Comparison of ENCODE assay signal across 28 cellular contexts in genomic region chr16:73885319-73885718, GRCh38.
"Had no signal": no experiment of that assay in that cellular context is flagged by ENCODE, and none has a peak within 500 bp of the region (broad histone marks: within the 10 kb centered on the region; RNA-seq: fewer than 3 reads in every experiment).

No MANE protein-coding gene starts in this region.

- ATAC-seq: activated CD4-positive, alpha-beta T cell treated with anti-CD3 and anti-CD28 coated beads for 36 hours; activated naive CD4-positive, alpha-beta T cell treated with anti-CD3 and anti-CD28 coated beads, Interleukin-2, amount 50 U/mL, for 72 hours; activated T-cell treated with anti-CD3 and anti-CD28 coated beads, Interleukin-2, amount 50 U/mL, for 72 hours; esophagus mucosa; foreskin keratinocyte; gastrocnemius medialis; heart left ventricle had no signal

- H3K4me1 ChIP-seq: ascending aorta, breast epithelium, colonic mucosa, foreskin keratinocyte, gastrocnemius medialis had no signal

- H3K36me3 ChIP-seq: ascending aorta, breast epithelium, cardiac muscle cell, colonic mucosa, gastrocnemius medialis, heart left ventricle had no signal

- H3K4me3 ChIP-seq: ascending aorta, breast epithelium, cardiac muscle cell, colonic mucosa, gastrocnemius medialis, heart left ventricle had no signal

- H3K27me3 ChIP-seq: ascending aorta, cardiac muscle cell, colonic mucosa had no signal

- H3K9me3 ChIP-seq: ascending aorta, breast epithelium, colonic mucosa, gastrocnemius medialis, heart left ventricle had no signal

- DNase-seq: activated CD4-positive, alpha-beta memory T cell treated with anti-CD3 and anti-CD28 coated beads, Interleukin-2, amount 10 ng/mL, durations not matched to agents 7 days and 5 days; activated CD4-positive, alpha-beta T cell treated with anti-CD3 and anti-CD28 coated beads for 36 hours; activated CD4-positive, alpha-beta T cell treated with anti-CD3 and anti-CD28 coated beads, Interleukin-2, amount 10 ng/mL, durations not matched to agents 24 days and 14 days; activated CD4-positive, alpha-beta T cell treated with anti-CD3 and anti-CD28 coated beads, Interleukin-2, amount 50 U/mL, for 4 hours; activated CD4-positive, CD25-positive, alpha-beta regulatory T cell; activated CD4-positive, CD25-positive, alpha-beta regulatory T cell treated with anti-CD3 and anti-CD28 coated beads, Interleukin-2, amount 50 U/mL, for 72 hours; activated CD8-positive, alpha-beta memory T cell treated with anti-CD3 and anti-CD28 coated beads, Interleukin-2, amount 50 U/mL, for 48 hours; activated gamma-delta T cell; activated naive CD4-positive, alpha-beta T cell; activated naive CD4-positive, alpha-beta T cell treated with anti-CD3 and anti-CD28 coated beads, Interleukin-2, amount 10 ng/mL, durations not matched to agents 7 days and 5 days; activated naive CD8-positive, alpha-beta T cell treated with anti-CD3 and anti-CD28 coated beads, Interleukin-2, amount 10 ng/mL, durations not matched to agents 7 days and 5 days; activated T-cell treated with anti-CD3 and anti-CD28 coated beads for 4 hours; activated T-cell treated with anti-CD3 and anti-CD28 coated beads, Interleukin-2, amount 50 U/mL, for 24 hours; activated T-cell treated with anti-CD3 and anti-CD28 coated beads, Interleukin-2, amount 50 U/mL, for 72 hours; central memory CD4-positive, alpha-beta T cell; cerebellar nuclear complex; colonic mucosa; effector CD8-positive, alpha-beta T cell; foreskin keratinocyte; gastrocnemius medialis; glutamatergic neuron; heart left ventricle; T-helper 2 cell had no signal

- H3K27ac ChIP-seq: ascending aorta, breast epithelium, cardiac muscle cell, colonic mucosa, foreskin keratinocyte, gastrocnemius medialis, heart left ventricle had no signal
